ENCODE assay signal across 16 cellular contexts in genomic region chr16:68884867-68885266, GRCh38. TPM values are rescaled to one million over a fixed set of nuclear protein-coding genes. Genes with fewer than 3 reads are reported as not detected.
DNase-seq lines count a peak whose midpoint lies in the region; ATAC-seq, FAIRE-seq and TF ChIP-seq lines count a peak whose summit lies in the region.
"Had no signal": no experiment of that assay in that cellular context is flagged by ENCODE, and none has a peak within 500 bp of the region (broad histone marks: within the 10 kb centered on the region; RNA-seq: fewer than 3 reads in every experiment).

No MANE protein-coding gene starts in this region.

- DNase-seq in NCI-H128 (lab: John Stamatoyannopoulos, UW; ENCODE audit: unreplicated experiment): peak; percentile 47
- DNase-seq in NCI-H748 (lab: John Stamatoyannopoulos, UW; ENCODE audit: unreplicated experiment): peak; percentile 92
- DNase-seq in esophagus squamous epithelium (lab: John Stamatoyannopoulos, UW): no peak
- no peak for DNase-seq in iPS-NIHi7 (ENCODE audit: extremely low spot score)
- no peak for DNase-seq in central memory CD4-positive, alpha-beta T cell
- DNase-seq in GM12891 (ENCODE audit: insufficient read length, low spot score): no peak
- DNase-seq: activated CD4-positive, alpha-beta T cell treated with anti-CD3 and anti-CD28 coated beads, Interleukin-2, amount 50 U/mL, for 4 hours; activated T-cell treated with anti-CD3 and anti-CD28 coated beads, Interleukin-2, amount 50 U/mL, for 4 hours; gastrocnemius medialis; Karpas-422; mesenchymal stem cell; NCI-H226; PC-9 had no signal

- H3K4me3 ChIP-seq in esophagus squamous epithelium: no peak overlapping the region
- H3K4me3 ChIP-seq: gastrocnemius medialis, PC-9 had no signal

- no peak for FAIRE-seq in GM12891 (lab: Jason Lieb, UNC)

- peaks cover 6 to 37% (median 21%) of the 10 kb centered on the region in 3 donors for H3K4me1 ChIP-seq in esophagus squamous epithelium
- H3K4me1 ChIP-seq: gastrocnemius medialis had no signal

- H3K9me3 ChIP-seq in esophagus squamous epithelium: no peaks in the 10 kb centered on the region
- H3K9me3 ChIP-seq: gastrocnemius medialis had no signal

- TF ChIP-seq POLR2A in esophagus squamous epithelium (IDR thresholded peaks at IDR 0.05) (no peak), GM12891 (IDR thresholded peaks at IDR 0.05; ENCODE audit: low read depth, low read length) (no peak)

- H3K27ac ChIP-seq in 22Rv1 (0 out of 2 replicates have a peak overlapping the region, but pooled peaks have one; percentile 7), esophagus squamous epithelium (peak overlapping the region in 3 of 4 donors; percentile 31 to 54 (median 39))
- H3K27ac ChIP-seq: gastrocnemius medialis, PC-9 had no signal

- peaks cover 0 to 40% (median 0%) of the 10 kb centered on the region in 3 donors for H3K36me3 ChIP-seq in esophagus squamous epithelium

- TF ChIP-seq CTCF in 22Rv1 (IDR thresholded peaks at IDR 0.05): no peak
- no peak for TF ChIP-seq CTCF in esophagus squamous epithelium (IDR thresholded peaks at IDR 0.05)

- H3K27me3 ChIP-seq in esophagus squamous epithelium: no peaks in the 10 kb centered on the region
- H3K27me3 ChIP-seq: gastrocnemius medialis had no signal

- ATAC-seq in HG02623 (IDR thresholded peaks at IDR 0.05; ENCODE audit: unreplicated experiment): no peak
- ATAC-seq: activated T-cell treated with anti-CD3 and anti-CD28 coated beads, Interleukin-2, amount 50 U/mL, for 4 hours; gastrocnemius medialis; SK-N-SH treated with all-trans-retinoic acid at 6 μM for 48 hours had no signal

- 16 to 24% methylated on average over 2 of the region's 2 CpGs for WGBS in esophagus squamous epithelium, 2 donors

- intact Hi-C loops in esophagus squamous epithelium (cut with DNase I): no loop called here

TF ChIP-seq in GM12891, 5 proteins besides CTCF, POLR2A, EP300 and RAD21:
- TF ChIP-seq POLR2AphosphoS5 (IDR thresholded peaks at IDR 0.05; ENCODE audit: low read depth, low read length) (no peak), PAX5 (IDR thresholded peaks at IDR 0.05; ENCODE audit: insufficient read depth, low read length, severe bottlenecking) (no peak)

RNA-seq across cellular contexts. Expression of gene TANGO6, which starts 41.5 kb away (rescaled TPM):
- 10 to 100 TPM in 2 of 4 donors, 1 to 10 TPM in 2; 5.5 to 15.8 (median 10.1) TPM for total RNA-seq in esophagus squamous epithelium
- polyA plus RNA-seq in GM12891 (2012; ENCODE audit: low read depth, missing spikeins): 4.2 TPM

Comparison
In these comparisons a context has a peak if more than half of its experiments do, and no peak if none do; other contexts are left out.
1. DNase-seq: peak in NCI-H128 (single experiment) and NCI-H748 (single experiment); none in esophagus squamous epithelium (single experiment), iPS-NIHi7 (single experiment), central memory CD4-positive, alpha-beta T cell (single experiment) and GM12891 (single experiment).